14 cellular contexts compared by ENCODE assay signal in the genomic region with DNA sequence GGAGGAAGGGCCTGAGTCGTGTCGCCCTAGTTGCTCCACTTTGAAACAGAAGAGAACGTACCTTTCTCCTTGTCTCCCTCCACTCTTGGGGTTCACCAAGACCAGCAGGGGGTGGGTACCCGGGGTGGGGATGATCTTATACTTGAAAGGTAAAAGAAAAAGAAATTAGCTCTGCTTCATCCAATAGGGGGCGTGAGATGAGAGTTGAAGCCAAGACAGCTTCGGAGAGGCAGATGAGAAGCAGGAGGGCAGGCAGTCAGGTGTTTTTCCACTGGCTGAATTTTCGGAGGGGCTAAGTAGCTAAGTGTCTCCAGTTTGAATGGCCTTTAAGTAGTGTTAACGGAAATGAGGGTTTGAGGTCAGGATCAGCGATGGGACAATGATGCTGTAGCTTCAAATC.
DNase-seq lines count a peak whose midpoint lies in the region; ATAC-seq and TF ChIP-seq lines count a peak whose summit lies in the region.
"Had no signal": no experiment of that assay in that cellular context is flagged by ENCODE, and none has a peak within 500 bp of the region (broad histone marks: within the 10 kb centered on the region; RNA-seq: fewer than 3 reads in every experiment).

No MANE protein-coding gene starts in this region.

- CTCF ChIA-PET in MCF 10A (lab: Yijun Ruan, JAX): interaction anchor here (0.6 to 2.5 kb wide), 4 partner anchors 163 to 492 kb away, joined by 3 to 15 read pairs (median 4); no protein-coding TSS in a partner anchor
- CTCF ChIA-PET in mammary epithelial cell (lab: Charles Lee; ENCODE audit: low non-redundant PET): no interaction called here

- no peak overlapping the region for H2AFZ ChIP-seq in mammary epithelial cell (ENCODE audit: low read depth, low read length)

- no peak overlapping the region for H3K4me3 ChIP-seq in mammary epithelial cell (replicated peaks in 1 of 3; ENCODE audit: insufficient read depth in 1 of 3, low read depth in 2 of 3, low read length in 3 of 3)
- H3K4me3 ChIP-seq in NB4 (ENCODE audit: low read depth, low read length): no peak overlapping the region
- no peak overlapping the region for H3K4me3 ChIP-seq in coronary artery

- DNase-seq in MCF 10A (ENCODE audit: unreplicated experiment): peak; percentile 33
- no peak for DNase-seq in mammary epithelial cell
- DNase-seq in NB4 (ENCODE audit: low read depth): peak; percentile 51
- DNase-seq in dermis blood vessel endothelial cell: peak; percentile 18
- no peak for DNase-seq in progenitor cell of endocrine pancreas (ENCODE audit: low spot score, unreplicated experiment)
- DNase-seq in coronary artery (ENCODE audit: low spot score): no peak
- DNase-seq in amygdala (lab: John Stamatoyannopoulos, UW): no peak
- DNase-seq: activated naive CD8-positive, alpha-beta T cell treated with anti-CD3 and anti-CD28 coated beads, Interleukin-2, amount 50 U/mL, for 24 hours; C1 segment of cervical spinal cord; kidney; NCI-H187 had no signal

- no peaks in the 10 kb centered on the region for H3K36me3 ChIP-seq in mammary epithelial cell (ENCODE audit: insufficient read depth, low read length)

- H3K27ac ChIP-seq in mammary epithelial cell (ENCODE audit: insufficient read depth, low read depth, low read length) (no peak overlapping the region), coronary artery (no peak overlapping the region)
- H3K27ac ChIP-seq: neutrophil had no signal

- H3K4me1 ChIP-seq in mammary epithelial cell (ENCODE audit: insufficient read depth, low read length): peaks cover 13% of the 10 kb centered on the region

- no peaks in the 10 kb centered on the region for H3K9me3 Mint-ChIP-seq in MCF 10A (ENCODE audit: unreplicated experiment)
- H3K9me3 Mint-ChIP-seq in progenitor cell of endocrine pancreas (ENCODE audit: low read depth): no peaks in the 10 kb centered on the region
- H3K9me3 Mint-ChIP-seq: activated naive CD8-positive, alpha-beta T cell treated with anti-CD3 and anti-CD28 coated beads, Interleukin-2, amount 50 U/mL, for 24 hours had no signal

- POLR2A ChIA-PET in MCF 10A (lab: Yijun Ruan, JAX): interaction anchor here (0.5 kb wide), 2 partner anchors 13 to 75 kb away, joined by 3 read pairs; no protein-coding TSS in a partner anchor

- in situ Hi-C loops in mammary epithelial cell (cut with MboI; ENCODE audit: low sequenced_read_pairs in 2 of 2): loop anchor here in 1 of 2 donors (5.0 kb wide), 1 partner anchor 276 kb away; no protein-coding TSS in a partner anchor

- dilution Hi-C loops in mammary epithelial cell (cut with HindIII; ENCODE audit: low sequenced_read_pairs): no loop called here

- H3K27me3 ChIP-seq in mammary epithelial cell (ENCODE audit: insufficient read depth, low read length): no peaks in the 10 kb centered on the region
- H3K27me3 ChIP-seq: neutrophil had no signal

- no TSS peak for BruUV-seq in MCF 10A (replicated peaks; lab: Mats Ljungman, UMichigan)
- BruUV-seq in mammary epithelial cell (replicated peaks; lab: Mats Ljungman, UMichigan): no TSS peak

- no peaks in the 10 kb centered on the region for H4K20me1 ChIP-seq in mammary epithelial cell (ENCODE audit: insufficient read depth, low read length)

- H3K27ac Mint-ChIP-seq in MCF 10A (ENCODE audit: low read depth, unreplicated experiment) (no peak overlapping the region), progenitor cell of endocrine pancreas (no peak overlapping the region)
- H3K27ac Mint-ChIP-seq: activated naive CD8-positive, alpha-beta T cell treated with anti-CD3 and anti-CD28 coated beads, Interleukin-2, amount 50 U/mL, for 24 hours had no signal

- 89% methylated on average over 4 of the region's 9 CpGs for WGBS in mammary epithelial cell (ENCODE audit: low coverage, missing lambda C conversion rate)

- H3K4me2 ChIP-seq in mammary epithelial cell (ENCODE audit: insufficient read depth, low read depth, low read length): no peak overlapping the region

- no peak for ATAC-seq in GM19351 (IDR thresholded peaks at IDR 0.05; ENCODE audit: unreplicated experiment)
- ATAC-seq: activated naive CD8-positive, alpha-beta T cell treated with anti-CD3 and anti-CD28 coated beads, Interleukin-2, amount 50 U/mL, for 24 hours; Right ventricle myocardium inferior had no signal

- H3K9ac ChIP-seq in mammary epithelial cell (ENCODE audit: insufficient read depth, low read length): no peak overlapping the region

- no peak overlapping the region for H3K4me3 Mint-ChIP-seq in MCF 10A (ENCODE audit: unreplicated experiment)
- no peak overlapping the region for H3K4me3 Mint-ChIP-seq in progenitor cell of endocrine pancreas (ENCODE audit: low read depth)
- H3K4me3 Mint-ChIP-seq: activated naive CD8-positive, alpha-beta T cell treated with anti-CD3 and anti-CD28 coated beads, Interleukin-2, amount 50 U/mL, for 24 hours had no signal

- peaks cover 5% of the 10 kb centered on the region for H3K4me1 Mint-ChIP-seq in MCF 10A (ENCODE audit: insufficient read depth, unreplicated experiment)
- peaks cover 8% of the 10 kb centered on the region for H3K4me1 Mint-ChIP-seq in progenitor cell of endocrine pancreas (ENCODE audit: low read depth)

- no peaks in the 10 kb centered on the region for H3K9me3 ChIP-seq in mammary epithelial cell (replicated peaks; ENCODE audit: insufficient read depth, low read length)
- H3K9me3 ChIP-seq: neutrophil had no signal

- H3K27me3 Mint-ChIP-seq in MCF 10A (ENCODE audit: insufficient read depth, unreplicated experiment): peaks cover 7% of the 10 kb centered on the region
- H3K27me3 Mint-ChIP-seq in progenitor cell of endocrine pancreas: peaks cover 57% of the 10 kb centered on the region

- no peaks in the 10 kb centered on the region for H3K79me2 ChIP-seq in mammary epithelial cell (ENCODE audit: insufficient read depth, low read length)

- H3K36me3 Mint-ChIP-seq in MCF 10A (ENCODE audit: insufficient read depth, unreplicated experiment): no peaks in the 10 kb centered on the region
- H3K36me3 Mint-ChIP-seq in progenitor cell of endocrine pancreas (ENCODE audit: insufficient read depth): no peaks in the 10 kb centered on the region

- TF ChIP-seq CTCF in MCF 10A (IDR thresholded peaks at IDR 0.05; ENCODE audit: unreplicated experiment): no peak
- TF ChIP-seq CTCF in mammary epithelial cell (conservative IDR thresholded peaks at IDR 0.05 in 1 of 2, IDR thresholded peaks at IDR 0.05 in 1 of 2; ENCODE audit: extremely low read depth in 1 of 2, insufficient read depth in 1 of 2, low read depth in 1 of 2, low read length in 2 of 2): peak in 1 of 2 donors; percentile 27
- peak; percentile 32 for TF ChIP-seq CTCF in NB4 (IDR thresholded peaks at IDR 0.05; ENCODE audit: low read depth, low read length)
- TF ChIP-seq CTCF in progenitor cell of endocrine pancreas (IDR thresholded peaks at IDR 0.05; ENCODE audit: unreplicated experiment): peak; percentile 40
- no peak for TF ChIP-seq CTCF in coronary artery (IDR thresholded peaks at IDR 0.05)

- intact Hi-C loops in MCF 10A (cut with micrococcal nuclease): no loop called here
- intact Hi-C loops in mammary epithelial cell (cut with micrococcal nuclease): no loop called here

- TF ChIP-seq POLR2A in NB4 (IDR thresholded peaks at IDR 0.05; ENCODE audit: extremely low read depth, insufficient read length): no peak

Comparison
In these comparisons a context has a peak if more than half of its experiments do, and no peak if none do; other contexts are left out.
1. DNase-seq: peak in MCF 10A (single experiment), NB4 (single experiment) and dermis blood vessel endothelial cell (single experiment); none in mammary epithelial cell (single experiment), progenitor cell of endocrine pancreas (single experiment), coronary artery (single experiment) and amygdala (0 of 56).
2. CTCF ChIP-seq: peak in NB4 (single experiment) and progenitor cell of endocrine pancreas (single experiment); none in MCF 10A (single experiment) and coronary artery (single experiment).